In the genomic region with DNA sequence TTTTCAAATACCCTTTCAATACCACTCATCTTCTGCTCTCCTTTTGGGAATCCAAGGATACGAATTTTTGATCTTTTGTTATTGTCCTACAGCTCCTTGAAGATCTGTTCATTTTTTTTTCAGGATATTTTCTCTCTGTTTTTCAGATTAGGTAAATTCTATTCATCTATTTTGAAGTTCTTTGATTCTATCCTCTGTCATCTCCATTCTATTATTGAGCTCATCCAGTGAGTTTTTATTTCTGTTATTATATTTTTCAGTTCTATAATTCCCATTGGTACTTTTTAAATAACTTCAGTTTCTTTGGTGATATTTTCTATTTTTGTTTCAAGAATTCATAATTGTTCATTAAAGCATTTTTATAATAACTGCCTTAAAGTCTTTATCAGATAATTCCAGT, we compare ENCODE assay signal across 1 cellular context.
TF ChIP-seq lines count a peak whose summit lies in the region.

No MANE protein-coding gene starts in this region.

TF ChIP-seq in K562, 482 proteins besides CTCF, POLR2A, EP300 and RAD21 (continued from another document):
- TF ChIP-seq, protein P1, sequence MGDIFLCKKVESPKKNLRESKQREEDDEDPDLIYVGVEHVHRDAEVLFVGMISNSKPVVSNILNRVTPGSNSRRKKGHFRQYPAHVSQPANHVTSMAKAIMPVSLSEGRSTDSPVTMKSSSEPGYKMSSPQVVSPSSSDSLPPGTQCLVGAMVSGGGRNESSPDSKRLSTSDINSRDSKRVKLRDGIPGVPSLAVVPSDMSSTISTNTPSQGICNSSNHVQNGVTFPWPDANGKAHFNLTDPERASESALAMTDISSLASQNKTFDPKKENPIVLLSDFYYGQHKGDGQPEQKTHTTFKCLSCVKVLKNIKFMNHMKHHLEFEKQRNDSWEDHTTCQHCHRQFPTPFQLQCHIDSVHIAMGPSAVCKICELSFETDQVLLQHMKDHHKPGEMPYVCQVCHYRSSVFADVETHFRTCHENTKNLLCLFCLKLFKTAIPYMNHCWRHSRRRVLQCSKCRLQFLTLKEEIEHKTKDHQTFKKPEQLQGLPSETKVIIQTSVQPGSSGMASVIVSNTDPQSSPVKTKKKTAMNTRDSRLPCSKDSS (IDR thresholded peaks at IDR 0.05; ENCODE audit: low read depth, partially characterized antibody), result peak; percentile 71
- TF ChIP-seq TRIM28 (IDR thresholded peaks at IDR 0.05) (peak; percentile 89; the same call in 1 of the 2 replicates), CBX3 (IDR thresholded peaks at IDR 0.05; ENCODE audit: borderline replicate concordance in 1 of 2, low read length in 2 of 2) (peak in 1 of 2 experiments; percentile 65; a peak in 1 of 3 replicates), HLTF (IDR thresholded peaks at IDR 0.05) (0 out of 2 replicates have a peak, but pooled peaks have one; percentile 68), MCM3 (IDR thresholded peaks at IDR 0.05) (no peak)
- TF ChIP-seq, protein P2, sequence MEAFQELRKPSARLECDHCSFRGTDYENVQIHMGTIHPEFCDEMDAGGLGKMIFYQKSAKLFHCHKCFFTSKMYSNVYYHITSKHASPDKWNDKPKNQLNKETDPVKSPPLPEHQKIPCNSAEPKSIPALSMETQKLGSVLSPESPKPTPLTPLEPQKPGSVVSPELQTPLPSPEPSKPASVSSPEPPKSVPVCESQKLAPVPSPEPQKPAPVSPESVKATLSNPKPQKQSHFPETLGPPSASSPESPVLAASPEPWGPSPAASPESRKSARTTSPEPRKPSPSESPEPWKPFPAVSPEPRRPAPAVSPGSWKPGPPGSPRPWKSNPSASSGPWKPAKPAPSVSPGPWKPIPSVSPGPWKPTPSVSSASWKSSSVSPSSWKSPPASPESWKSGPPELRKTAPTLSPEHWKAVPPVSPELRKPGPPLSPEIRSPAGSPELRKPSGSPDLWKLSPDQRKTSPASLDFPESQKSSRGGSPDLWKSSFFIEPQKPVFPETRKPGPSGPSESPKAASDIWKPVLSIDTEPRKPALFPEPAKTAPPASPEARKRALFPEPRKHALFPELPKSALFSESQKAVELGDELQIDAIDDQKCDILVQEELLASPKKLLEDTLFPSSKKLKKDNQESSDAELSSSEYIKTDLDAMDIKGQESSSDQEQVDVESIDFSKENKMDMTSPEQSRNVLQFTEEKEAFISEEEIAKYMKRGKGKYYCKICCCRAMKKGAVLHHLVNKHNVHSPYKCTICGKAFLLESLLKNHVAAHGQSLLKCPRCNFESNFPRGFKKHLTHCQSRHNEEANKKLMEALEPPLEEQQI (IDR thresholded peaks at IDR 0.05), result 0 out of 2 replicates have a peak, but pooled peaks have one; percentile 20
